Comparison of ENCODE assay signal across 9 cellular contexts in genomic region chr17:16988749-16989229, GRCh38. TPM values are rescaled to one million over a fixed set of nuclear protein-coding genes. Genes with fewer than 3 reads are reported as not detected.
DNase-seq lines count a peak whose midpoint lies in the region; ATAC-seq lines count a peak whose summit lies in the region.
"Had no signal": no experiment of that assay in that cellular context is flagged by ENCODE, and none has a peak within 500 bp of the region (broad histone marks: within the 10 kb centered on the region; RNA-seq: fewer than 3 reads in every experiment).

No MANE protein-coding gene starts in this region.

- H3K9me3 Mint-ChIP-seq in activated CD8-positive, alpha-beta memory T cell treated with anti-CD3 and anti-CD28 coated beads, Interleukin-2, amount 10 ng/mL, durations not matched to agents 7 days and 5 days (ENCODE audit: low read depth) = no peaks in the 10 kb centered on the region
- no peaks in the 10 kb centered on the region for H3K9me3 Mint-ChIP-seq in stimulated activated naive CD8-positive, alpha-beta T cell treated with anti-CD3 and anti-CD28 coated beads, Interleukin-15, amount 100 ng/mL, for 72 hours

- H3K27ac Mint-ChIP-seq in activated CD8-positive, alpha-beta memory T cell treated with anti-CD3 and anti-CD28 coated beads, Interleukin-2, amount 10 ng/mL, durations not matched to agents 7 days and 5 days = peak overlapping the region; percentile 98
- H3K27ac Mint-ChIP-seq in stimulated activated naive CD8-positive, alpha-beta T cell treated with anti-CD3 and anti-CD28 coated beads, Interleukin-15, amount 100 ng/mL, for 72 hours = peak overlapping the region in 1 of 2 donors; percentile 15

- CTCF ChIA-PET in activated CD8-positive, alpha-beta memory T cell treated with anti-CD3 and anti-CD28 coated beads, Interleukin-2, amount 10 ng/mL, durations not matched to agents 7 days and 5 days (lab: Charles Lee) = interaction anchor here (0.8 to 8.3 kb wide), 8 partner anchors 11 to 153 kb away, joined by 3 to 68 read pairs (median 8); no protein-coding TSS in a partner anchor

- peak; percentile 22 for ATAC-seq in activated CD8-positive, alpha-beta memory T cell treated with anti-CD3 and anti-CD28 coated beads, Interleukin-2, amount 10 ng/mL, durations not matched to agents 7 days and 5 days
- ATAC-seq in HG03064 (IDR thresholded peaks at IDR 0.05; ENCODE audit: low read depth, unreplicated experiment) = peak; percentile 11
- ATAC-seq in stimulated activated naive CD8-positive, alpha-beta T cell treated with anti-CD3 and anti-CD28 coated beads, Interleukin-15, amount 100 ng/mL, for 72 hours = no peak

- H3K27ac ChIP-seq in caudate nucleus (ENCODE audit: low read depth, low read length) = peak overlapping the region; percentile 75

- peak; percentile 54 for DNase-seq in activated CD8-positive, alpha-beta memory T cell treated with anti-CD3 and anti-CD28 coated beads, Interleukin-2, amount 10 ng/mL, durations not matched to agents 7 days and 5 days
- no peak for DNase-seq in activated CD8-positive, alpha-beta memory T cell treated with anti-CD3 and anti-CD28 coated beads, Interleukin-2, amount 50 U/mL, for 4 hours
- DNase-seq in caudate nucleus (lab: John Stamatoyannopoulos, UW) = peak in 1 of 61 donors; percentile 18
- no peak for DNase-seq in stimulated activated naive CD8-positive, alpha-beta T cell treated with anti-CD3 and anti-CD28 coated beads, Interleukin-15, amount 100 ng/mL, for 72 hours
- no peak for DNase-seq in DMS79 (lab: John Stamatoyannopoulos, UW)
- DNase-seq in NCI-H748 (lab: John Stamatoyannopoulos, UW; ENCODE audit: unreplicated experiment) = no peak
- DNase-seq in A172 (ENCODE audit: low spot score) = no peak
- DNase-seq: NCI-H1105 had no signal

- H3K36me3 Mint-ChIP-seq in activated CD8-positive, alpha-beta memory T cell treated with anti-CD3 and anti-CD28 coated beads, Interleukin-2, amount 10 ng/mL, durations not matched to agents 7 days and 5 days = no peaks in the 10 kb centered on the region

- no peaks in the 10 kb centered on the region for H3K27me3 Mint-ChIP-seq in activated CD8-positive, alpha-beta memory T cell treated with anti-CD3 and anti-CD28 coated beads, Interleukin-2, amount 10 ng/mL, durations not matched to agents 7 days and 5 days
- H3K27me3 Mint-ChIP-seq in stimulated activated naive CD8-positive, alpha-beta T cell treated with anti-CD3 and anti-CD28 coated beads, Interleukin-15, amount 100 ng/mL, for 72 hours = no peaks in the 10 kb centered on the region

- H3K4me1 Mint-ChIP-seq in activated CD8-positive, alpha-beta memory T cell treated with anti-CD3 and anti-CD28 coated beads, Interleukin-2, amount 10 ng/mL, durations not matched to agents 7 days and 5 days = peaks cover 38% of the 10 kb centered on the region
- H3K4me1 Mint-ChIP-seq in stimulated activated naive CD8-positive, alpha-beta T cell treated with anti-CD3 and anti-CD28 coated beads, Interleukin-15, amount 100 ng/mL, for 72 hours = peaks cover 38% of the 10 kb centered on the region

- H3K4me3 Mint-ChIP-seq in activated CD8-positive, alpha-beta memory T cell treated with anti-CD3 and anti-CD28 coated beads, Interleukin-2, amount 10 ng/mL, durations not matched to agents 7 days and 5 days = peak overlapping the region; percentile 61
- peak overlapping the region; percentile 33 to 51 for H3K4me3 Mint-ChIP-seq in stimulated activated naive CD8-positive, alpha-beta T cell treated with anti-CD3 and anti-CD28 coated beads, Interleukin-15, amount 100 ng/mL, for 72 hours

RNA-seq across cellular contexts. Expression of gene TNFRSF13B, which starts 16.9 kb away (rescaled TPM):
- total RNA-seq in activated CD8-positive, alpha-beta memory T cell treated with anti-CD3 and anti-CD28 coated beads, Interleukin-2, amount 10 ng/mL, durations not matched to agents 7 days and 5 days = not detected
- not detected in 2 replicates for total RNA-seq in A172 (2014; rRNA removed; shearing (Covaris generic))

RNA-seq across cellular contexts. Expression of gene MPRIP, which starts 53.5 kb away (rescaled TPM):
- total RNA-seq in activated CD8-positive, alpha-beta memory T cell treated with anti-CD3 and anti-CD28 coated beads, Interleukin-2, amount 10 ng/mL, durations not matched to agents 7 days and 5 days = 100 to 1,000 TPM; 206 to 209 TPM
- total RNA-seq in A172 (2014; rRNA removed; shearing (Covaris generic)) = 295 and 299 TPM in 2 replicates
